Comparison of ENCODE assay signal across 1 cellular context in the genomic region with DNA sequence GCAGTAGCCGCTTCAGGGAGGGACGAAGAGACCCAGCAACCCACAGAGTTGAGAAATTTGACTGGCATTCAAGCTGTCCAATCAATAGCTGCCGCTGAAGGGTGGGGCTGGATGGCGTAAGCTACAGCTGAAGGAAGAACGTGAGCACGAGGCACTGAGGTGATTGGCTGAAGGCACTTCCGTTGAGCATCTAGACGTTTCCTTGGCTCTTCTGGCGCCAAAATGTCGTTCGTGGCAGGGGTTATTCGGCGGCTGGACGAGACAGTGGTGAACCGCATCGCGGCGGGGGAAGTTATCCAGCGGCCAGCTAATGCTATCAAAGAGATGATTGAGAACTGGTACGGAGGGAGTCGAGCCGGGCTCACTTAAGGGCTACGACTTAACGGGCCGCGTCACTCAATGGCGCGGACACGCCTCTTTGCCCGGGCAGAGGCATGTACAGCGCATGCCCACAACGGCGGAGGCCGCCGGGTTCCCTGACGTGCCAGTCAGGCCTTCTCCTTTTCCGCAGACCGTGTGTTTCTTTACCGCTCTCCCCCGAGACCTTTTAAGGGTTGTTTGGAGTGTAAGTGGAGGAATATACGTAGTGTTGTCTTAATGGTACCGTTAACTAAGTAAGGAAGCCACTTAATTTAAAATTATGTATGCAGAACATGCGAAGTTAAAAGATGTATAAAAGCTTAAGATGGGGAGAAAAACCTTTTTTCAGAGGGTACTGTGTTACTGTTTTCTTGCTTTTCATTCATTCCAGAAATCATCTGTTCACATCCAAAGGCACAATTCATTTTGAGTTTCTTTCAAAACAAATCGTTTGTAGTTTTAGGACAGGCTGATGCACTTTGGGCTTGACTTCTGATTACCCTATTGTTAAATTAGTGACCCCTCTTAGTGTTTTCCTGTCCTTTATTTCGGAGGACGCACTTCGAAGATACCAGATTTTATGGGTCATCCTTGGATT.
TF ChIP-seq lines count a peak whose summit lies in the region.

MLH1 (plus strand) TSS at position 193 of the 958 bp plus-strand sequence; CDS start at position 223, 30 bp downstream.

TF ChIP-seq in K562, 482 proteins besides CTCF, POLR2A, EP300 and RAD21 (continued from another document and continues in another):
- TF ChIP-seq SOX6 (IDR thresholded peaks at IDR 0.05) (peak; percentile 49; the same call in 1 of the 2 replicates), PBX2 (CRISPR knock-in tag; IDR thresholded peaks at IDR 0.05; ENCODE audit: low read depth) (peak; percentile 94), PBX2 (tag; conservative IDR thresholded peaks at IDR 0.05; ENCODE audit: low read depth) (peak; percentile 100), FOXM1 (IDR thresholded peaks at IDR 0.05; ENCODE audit: low read depth) (peak; percentile 71), FOXM1 (CRISPR knock-in tag; IDR thresholded peaks at IDR 0.05; ENCODE audit: low read depth) (peak; percentile 25), KLF6 (CRISPR knock-in tag; IDR thresholded peaks at IDR 0.05; ENCODE audit: borderline replicate concordance) (peak; percentile 85; the same call in 1 of the 2 replicates), ZNF174 (CRISPR knock-in tag; IDR thresholded peaks at IDR 0.05) (no peak), NFIX (CRISPR knock-in tag; IDR thresholded peaks at IDR 0.05; ENCODE audit: low read depth) (no peak), PHB2 (IDR thresholded peaks at IDR 0.05; ENCODE audit: low read depth) (no peak; the same call in 1 of the 2 replicates), SRSF7 (optimal IDR thresholded peaks at IDR 0.05; ENCODE audit: low read depth, low read length) (no peak), ZNF77 (CRISPR knock-in tag; IDR thresholded peaks at IDR 0.05) (no peak), ZNF766 (CRISPR knock-in tag; conservative IDR thresholded peaks at IDR 0.05) (peak; percentile 82; the same call in 1 of the 2 replicates), KAT2B (IDR thresholded peaks at IDR 0.05; ENCODE audit: low read depth, low read length) (no peak), HNRNPUL1 (IDR thresholded peaks at IDR 0.05; ENCODE audit: low read length) (no peak), BDP1 (IDR thresholded peaks at IDR 0.05; ENCODE audit: insufficient read depth, insufficient read length) (no peak), RBM14 (IDR thresholded peaks at IDR 0.05; ENCODE audit: borderline replicate concordance, insufficient read depth, low read depth, low read length) (no peak), ZFP30 (CRISPR knock-in tag; IDR thresholded peaks at IDR 0.05; ENCODE audit: borderline replicate concordance) (no peak), ZNF134 (CRISPR knock-in tag; conservative IDR thresholded peaks at IDR 0.05) (0 out of 2 replicates have a peak, but pooled peaks have one; percentile 24), RBM34 (IDR thresholded peaks at IDR 0.05; ENCODE audit: borderline replicate concordance, insufficient read depth, low read length) (no peak), ZBTB34 (CRISPR knock-in tag; IDR thresholded peaks at IDR 0.05) (no peak), GATAD2B (IDR thresholded peaks at IDR 0.05; ENCODE audit: borderline replicate concordance) (no peak), PML (IDR thresholded peaks at IDR 0.05; ENCODE audit: low read length) (peak; percentile 76), ATF7 (IDR thresholded peaks at IDR 0.05) (peak; percentile 98), FOXP4 (CRISPR knock-in tag; IDR thresholded peaks at IDR 0.05; ENCODE audit: borderline replicate concordance) (peak; percentile 91; the same call in 1 of the 2 replicates), SETDB1 (IDR thresholded peaks at IDR 0.05; ENCODE audit: low read length) (no peak), TGIF2 (CRISPR knock-in tag; IDR thresholded peaks at IDR 0.05) (no peak), ZNF551 (CRISPR knock-in tag; IDR thresholded peaks at IDR 0.05) (no peak), RBM39 (optimal IDR thresholded peaks at IDR 0.05; ENCODE audit: low read depth, low read length) (no peak), LARP7 (IDR thresholded peaks at IDR 0.05) (no peak), HDAC2 (IDR thresholded peaks at IDR 0.05) (peak; percentile 65), POLR3A (IDR thresholded peaks at IDR 0.05; ENCODE audit: borderline replicate concordance, extremely low read depth, insufficient read depth, insufficient read length) (no peak), STAT5A (IDR thresholded peaks at IDR 0.05; ENCODE audit: borderline replicate concordance, low read length) (no peak; the same call in 1 of the 2 replicates), BHLHE40 (IDR thresholded peaks at IDR 0.05; ENCODE audit: low read length) (peak; percentile 100), NFIC (IDR thresholded peaks at IDR 0.05) (peak; percentile 51)
- TF ChIP-seq, protein P1, sequence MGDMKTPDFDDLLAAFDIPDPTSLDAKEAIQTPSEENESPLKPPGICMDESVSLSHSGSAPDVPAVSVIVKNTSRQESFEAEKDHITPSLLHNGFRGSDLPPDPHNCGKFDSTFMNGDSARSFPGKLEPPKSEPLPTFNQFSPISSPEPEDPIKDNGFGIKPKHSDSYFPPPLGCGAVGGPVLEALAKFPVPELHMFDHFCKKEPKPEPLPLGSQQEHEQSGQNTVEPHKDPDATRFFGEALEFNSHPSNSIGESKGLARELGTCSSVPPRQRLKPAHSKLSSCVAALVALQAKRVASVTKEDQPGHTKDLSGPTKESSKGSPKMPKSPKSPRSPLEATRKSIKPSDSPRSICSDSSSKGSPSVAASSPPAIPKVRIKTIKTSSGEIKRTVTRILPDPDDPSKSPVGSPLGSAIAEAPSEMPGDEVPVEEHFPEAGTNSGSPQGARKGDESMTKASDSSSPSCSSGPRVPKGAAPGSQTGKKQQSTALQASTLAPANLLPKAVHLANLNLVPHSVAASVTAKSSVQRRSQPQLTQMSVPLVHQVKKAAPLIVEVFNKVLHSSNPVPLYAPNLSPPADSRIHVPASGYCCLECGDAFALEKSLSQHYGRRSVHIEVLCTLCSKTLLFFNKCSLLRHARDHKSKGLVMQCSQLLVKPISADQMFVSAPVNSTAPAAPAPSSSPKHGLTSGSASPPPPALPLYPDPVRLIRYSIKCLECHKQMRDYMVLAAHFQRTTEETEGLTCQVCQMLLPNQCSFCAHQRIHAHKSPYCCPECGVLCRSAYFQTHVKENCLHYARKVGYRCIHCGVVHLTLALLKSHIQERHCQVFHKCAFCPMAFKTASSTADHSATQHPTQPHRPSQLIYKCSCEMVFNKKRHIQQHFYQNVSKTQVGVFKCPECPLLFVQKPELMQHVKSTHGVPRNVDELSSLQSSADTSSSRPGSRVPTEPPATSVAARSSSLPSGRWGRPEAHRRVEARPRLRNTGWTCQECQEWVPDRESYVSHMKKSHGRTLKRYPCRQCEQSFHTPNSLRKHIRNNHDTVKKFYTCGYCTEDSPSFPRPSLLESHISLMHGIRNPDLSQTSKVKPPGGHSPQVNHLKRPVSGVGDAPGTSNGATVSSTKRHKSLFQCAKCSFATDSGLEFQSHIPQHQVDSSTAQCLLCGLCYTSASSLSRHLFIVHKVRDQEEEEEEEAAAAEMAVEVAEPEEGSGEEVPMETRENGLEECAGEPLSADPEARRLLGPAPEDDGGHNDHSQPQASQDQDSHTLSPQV (IDR thresholded peaks at IDR 0.05): peak; percentile 65
- TF ChIP-seq, protein P2, sequence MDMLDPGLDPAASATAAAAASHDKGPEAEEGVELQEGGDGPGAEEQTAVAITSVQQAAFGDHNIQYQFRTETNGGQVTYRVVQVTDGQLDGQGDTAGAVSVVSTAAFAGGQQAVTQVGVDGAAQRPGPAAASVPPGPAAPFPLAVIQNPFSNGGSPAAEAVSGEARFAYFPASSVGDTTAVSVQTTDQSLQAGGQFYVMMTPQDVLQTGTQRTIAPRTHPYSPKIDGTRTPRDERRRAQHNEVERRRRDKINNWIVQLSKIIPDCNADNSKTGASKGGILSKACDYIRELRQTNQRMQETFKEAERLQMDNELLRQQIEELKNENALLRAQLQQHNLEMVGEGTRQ (CRISPR knock-in tag; IDR thresholded peaks at IDR 0.05): no peak; the same call in 1 of the 2 replicates
- TF ChIP-seq, protein P3, sequence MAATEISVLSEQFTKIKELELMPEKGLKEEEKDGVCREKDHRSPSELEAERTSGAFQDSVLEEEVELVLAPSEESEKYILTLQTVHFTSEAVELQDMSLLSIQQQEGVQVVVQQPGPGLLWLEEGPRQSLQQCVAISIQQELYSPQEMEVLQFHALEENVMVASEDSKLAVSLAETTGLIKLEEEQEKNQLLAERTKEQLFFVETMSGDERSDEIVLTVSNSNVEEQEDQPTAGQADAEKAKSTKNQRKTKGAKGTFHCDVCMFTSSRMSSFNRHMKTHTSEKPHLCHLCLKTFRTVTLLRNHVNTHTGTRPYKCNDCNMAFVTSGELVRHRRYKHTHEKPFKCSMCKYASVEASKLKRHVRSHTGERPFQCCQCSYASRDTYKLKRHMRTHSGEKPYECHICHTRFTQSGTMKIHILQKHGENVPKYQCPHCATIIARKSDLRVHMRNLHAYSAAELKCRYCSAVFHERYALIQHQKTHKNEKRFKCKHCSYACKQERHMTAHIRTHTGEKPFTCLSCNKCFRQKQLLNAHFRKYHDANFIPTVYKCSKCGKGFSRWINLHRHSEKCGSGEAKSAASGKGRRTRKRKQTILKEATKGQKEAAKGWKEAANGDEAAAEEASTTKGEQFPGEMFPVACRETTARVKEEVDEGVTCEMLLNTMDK (IDR thresholded peaks at IDR 0.05; ENCODE audit: borderline replicate concordance, insufficient read depth, low read depth, low read length, poor library complexity, severe bottlenecking): no peak
- TF ChIP-seq, protein P4, sequence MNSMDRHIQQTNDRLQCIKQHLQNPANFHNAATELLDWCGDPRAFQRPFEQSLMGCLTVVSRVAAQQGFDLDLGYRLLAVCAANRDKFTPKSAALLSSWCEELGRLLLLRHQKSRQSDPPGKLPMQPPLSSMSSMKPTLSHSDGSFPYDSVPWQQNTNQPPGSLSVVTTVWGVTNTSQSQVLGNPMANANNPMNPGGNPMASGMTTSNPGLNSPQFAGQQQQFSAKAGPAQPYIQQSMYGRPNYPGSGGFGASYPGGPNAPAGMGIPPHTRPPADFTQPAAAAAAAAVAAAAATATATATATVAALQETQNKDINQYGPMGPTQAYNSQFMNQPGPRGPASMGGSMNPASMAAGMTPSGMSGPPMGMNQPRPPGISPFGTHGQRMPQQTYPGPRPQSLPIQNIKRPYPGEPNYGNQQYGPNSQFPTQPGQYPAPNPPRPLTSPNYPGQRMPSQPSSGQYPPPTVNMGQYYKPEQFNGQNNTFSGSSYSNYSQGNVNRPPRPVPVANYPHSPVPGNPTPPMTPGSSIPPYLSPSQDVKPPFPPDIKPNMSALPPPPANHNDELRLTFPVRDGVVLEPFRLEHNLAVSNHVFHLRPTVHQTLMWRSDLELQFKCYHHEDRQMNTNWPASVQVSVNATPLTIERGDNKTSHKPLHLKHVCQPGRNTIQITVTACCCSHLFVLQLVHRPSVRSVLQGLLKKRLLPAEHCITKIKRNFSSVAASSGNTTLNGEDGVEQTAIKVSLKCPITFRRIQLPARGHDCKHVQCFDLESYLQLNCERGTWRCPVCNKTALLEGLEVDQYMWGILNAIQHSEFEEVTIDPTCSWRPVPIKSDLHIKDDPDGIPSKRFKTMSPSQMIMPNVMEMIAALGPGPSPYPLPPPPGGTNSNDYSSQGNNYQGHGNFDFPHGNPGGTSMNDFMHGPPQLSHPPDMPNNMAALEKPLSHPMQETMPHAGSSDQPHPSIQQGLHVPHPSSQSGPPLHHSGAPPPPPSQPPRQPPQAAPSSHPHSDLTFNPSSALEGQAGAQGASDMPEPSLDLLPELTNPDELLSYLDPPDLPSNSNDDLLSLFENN (IDR thresholded peaks at IDR 0.05; ENCODE audit: low read depth in 2 of 2, low read length in 2 of 2): no peak
- TF ChIP-seq, protein P5, sequence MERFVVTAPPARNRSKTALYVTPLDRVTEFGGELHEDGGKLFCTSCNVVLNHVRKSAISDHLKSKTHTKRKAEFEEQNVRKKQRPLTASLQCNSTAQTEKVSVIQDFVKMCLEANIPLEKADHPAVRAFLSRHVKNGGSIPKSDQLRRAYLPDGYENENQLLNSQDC (CRISPR knock-in tag; IDR thresholded peaks at IDR 0.05): 0 out of 2 replicates have a peak, but pooled peaks have one; percentile 27
